In the genomic region with DNA sequence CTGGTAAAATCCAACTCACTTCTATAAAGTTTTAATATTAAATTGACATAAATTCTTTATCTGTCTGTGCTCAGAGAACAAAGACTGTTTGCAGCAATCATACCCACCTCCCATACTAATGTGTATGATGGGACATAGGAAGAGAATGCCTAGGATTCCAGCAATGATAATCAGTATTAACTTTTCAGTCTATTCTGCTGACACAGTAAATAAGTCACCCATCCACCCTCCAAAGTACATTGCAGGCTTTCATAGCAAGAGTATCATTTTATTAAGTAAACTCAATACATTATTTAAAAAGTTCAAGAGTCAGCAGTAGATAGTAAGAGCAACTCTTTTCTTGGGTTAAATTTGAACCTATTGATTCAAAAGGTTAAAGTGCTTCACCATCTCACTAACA, we compare ENCODE assay signal across 3 cellular contexts.
TF ChIP-seq lines count a peak whose summit lies in the region.

No MANE protein-coding gene starts in this region.

TF ChIP-seq in A549, 52 proteins besides CTCF, POLR2A, EP300 and RAD21:
- no peak for TF ChIP-seq HOXB5 (CRISPR knock-in tag; IDR thresholded peaks at IDR 0.05)
- TF ChIP-seq MAFK (IDR thresholded peaks at IDR 0.05; ENCODE audit: partially characterized antibody), result peak; percentile 91
- TF ChIP-seq CBX8 (IDR thresholded peaks at IDR 0.05), result no peak
- TF ChIP-seq RFX5 (IDR thresholded peaks at IDR 0.05), result no peak
- TF ChIP-seq FOSB (CRISPR knock-in tag; IDR thresholded peaks at IDR 0.05), result no peak
- TF ChIP-seq TFCP2L1 (CRISPR knock-in tag; IDR thresholded peaks at IDR 0.05), result no peak

TF ChIP-seq in HEK293, 187 proteins besides CTCF, POLR2A, EP300 and RAD21:
- TF ChIP-seq RBAK (tag by site-specific recombination; IDR thresholded peaks at IDR 0.05), result no peak
- 0 out of 2 replicates have a peak, but pooled peaks have one; percentile 17 for TF ChIP-seq ZNF660 (tag by site-specific recombination; IDR thresholded peaks at IDR 0.05)
- no peak for TF ChIP-seq ZNF664 (tag by site-specific recombination; IDR thresholded peaks at IDR 0.05)
- TF ChIP-seq GLIS1 (tag by site-specific recombination; IDR thresholded peaks at IDR 0.05), result no peak
- no peak for TF ChIP-seq ZFP41 (tag by site-specific recombination; IDR thresholded peaks at IDR 0.05; ENCODE audit: borderline replicate concordance)
- TF ChIP-seq KLF1 (tag by site-specific recombination; IDR thresholded peaks at IDR 0.05), result no peak

TF ChIP-seq in K562, 482 proteins besides CTCF, POLR2A, EP300 and RAD21:
- TF ChIP-seq ZNF316 (IDR thresholded peaks at IDR 0.05), result peak; percentile 86
- no peak for TF ChIP-seq POLR2AphosphoS5 (IDR thresholded peaks at IDR 0.05; ENCODE audit: control insufficient read depth, insufficient read depth, low read depth, low read length)
- peak; percentile 77 for TF ChIP-seq C11orf30 (IDR thresholded peaks at IDR 0.05; ENCODE audit: low read depth)
- peak; percentile 71 for TF ChIP-seq MAFG (tag; conservative IDR thresholded peaks at IDR 0.05)
- TF ChIP-seq MAFF (IDR thresholded peaks at IDR 0.05; ENCODE audit: low read length), result peak; percentile 58; the same call in 1 of the 2 replicates
- TF ChIP-seq MAFK (IDR thresholded peaks at IDR 0.05; ENCODE audit: low read length), result peak; percentile 61
- TF ChIP-seq ZFPM2 (CRISPR knock-in tag; IDR thresholded peaks at IDR 0.05), result no peak
- no peak for TF ChIP-seq FOXJ3 (CRISPR knock-in tag; IDR thresholded peaks at IDR 0.05)
- TF ChIP-seq PCBP2 (IDR thresholded peaks at IDR 0.05; ENCODE audit: low read depth, low read length, poor library complexity, severe bottlenecking), result no peak
